ENCODE assay signal across 15 cellular contexts in genomic region chr12:105803292-105803691, GRCh38.
"Had no signal": no experiment of that assay in that cellular context is flagged by ENCODE, and none has a peak within 500 bp of the region (broad histone marks: within the 10 kb centered on the region; RNA-seq: fewer than 3 reads in every experiment).

No MANE protein-coding gene starts in this region.

- H3K4me3 Mint-ChIP-seq: activated B cell treated with CpG ODN at 0.5 μM for 24 hours; activated naive CD8-positive, alpha-beta T cell; naive B cell; T-helper 1 cell treated with Interleukin-12 subunit alpha and Interleukin-12 subunit beta and Interleukin-4 antibody, amounts not matched to agents 30 μg/mL and 1 μg/mL, for 36 hours had no signal

- H3K27me3 Mint-ChIP-seq: activated B cell treated with CpG ODN at 0.5 μM for 24 hours had no signal

- H3K9me3 ChIP-seq: colonic mucosa, gastroesophageal sphincter had no signal

- H3K27ac ChIP-seq: cardiac muscle cell, colonic mucosa, gastroesophageal sphincter, parathyroid adenoma had no signal

- H3K9me3 Mint-ChIP-seq: activated B cell treated with CpG ODN at 0.5 μM for 24 hours; activated T-helper 2 cell treated with anti-CD3 and anti-CD28 coated beads, Interferon-gamma antibody, Interleukin-2, Interleukin-4, amounts not matched to agents 10 μg/mL and 5 μg/mL and 100 μg/mL, durations not matched to agents 14 hours and 24 hours and 36 hours; T-helper 1 cell treated with Interleukin-12 subunit alpha and Interleukin-12 subunit beta and Interleukin-4 antibody, amounts not matched to agents 30 μg/mL and 1 μg/mL, for 36 hours had no signal

- H3K27me3 ChIP-seq: cardiac muscle cell, colonic mucosa, gastroesophageal sphincter had no signal

- H3K4me1 ChIP-seq: colonic mucosa, gastroesophageal sphincter, parathyroid adenoma had no signal

- H3K36me3 ChIP-seq: cardiac muscle cell, colonic mucosa, gastroesophageal sphincter had no signal

- H3K4me1 Mint-ChIP-seq: activated B cell treated with CpG ODN at 0.5 μM for 24 hours, naive B cell had no signal

- ATAC-seq: gastroesophageal sphincter, left ventricle myocardium superior had no signal

- H3K36me3 Mint-ChIP-seq: activated naive CD8-positive, alpha-beta T cell; naive B cell had no signal

- H3K27ac Mint-ChIP-seq: activated B cell treated with CpG ODN at 0.5 μM for 24 hours; activated naive CD8-positive, alpha-beta T cell; activated T-helper 2 cell treated with anti-CD3 and anti-CD28 coated beads, Interferon-gamma antibody, Interleukin-2, Interleukin-4, amounts not matched to agents 10 μg/mL and 5 μg/mL and 100 μg/mL, durations not matched to agents 14 hours and 24 hours and 36 hours; T-helper 1 cell treated with Interleukin-12 subunit alpha and Interleukin-12 subunit beta and Interleukin-4 antibody, amounts not matched to agents 30 μg/mL and 1 μg/mL, for 36 hours had no signal

- H3K4me3 ChIP-seq: cardiac muscle cell, colonic mucosa, gastroesophageal sphincter had no signal

- DNase-seq: activated B cell treated with CpG ODN at 0.5 μM for 24 hours; activated CD4-positive, alpha-beta T cell treated with anti-CD3 and anti-CD28 coated beads, Interleukin-2, amount 50 U/mL, for 1 hour; anterior cingulate cortex; colonic mucosa; kidney; left ventricle myocardium superior; midbrain; naive B cell; small intestine had no signal
